Comparison of ENCODE assay signal across 28 cellular contexts in genomic region chr12:62009445-62009844, GRCh38.
"Had no signal": no experiment of that assay in that cellular context is flagged by ENCODE, and none has a peak within 500 bp of the region (broad histone marks: within the 10 kb centered on the region; RNA-seq: fewer than 3 reads in every experiment).

No MANE protein-coding gene starts in this region.

- ATAC-seq: effector memory CD8-positive, alpha-beta T cell; esophagus mucosa; foreskin keratinocyte; gastrocnemius medialis; gastroesophageal sphincter; heart left ventricle; heart right ventricle had no signal

- DNase-seq: colonic mucosa; cortex of kidney; dermis blood vessel endothelial cell; dorsolateral prefrontal cortex; effector CD4-positive, alpha-beta T cell; effector CD8-positive, alpha-beta T cell; effector memory CD4-positive, alpha-beta T cell; effector memory CD8-positive, alpha-beta T cell; endodermal cell; erythroblast; esophagus squamous epithelium; foreskin fibroblast; foreskin keratinocyte; foreskin melanocyte; gastrocnemius medialis; glutamatergic neuron; head of caudate nucleus; heart left ventricle; heart right ventricle had no signal

- FAIRE-seq: colon, endometrium, endothelial cell of umbilical vein, frontal cortex had no signal

- H3K4me1 ChIP-seq: colonic mucosa, esophagus muscularis mucosa, esophagus squamous epithelium, foreskin keratinocyte, gastrocnemius medialis, gastroesophageal sphincter, heart left ventricle had no signal

- H3K9me3 ChIP-seq: colonic mucosa, esophagus muscularis mucosa, esophagus squamous epithelium, gastrocnemius medialis, gastroesophageal sphincter, heart left ventricle, heart right ventricle had no signal

- H3K36me3 ChIP-seq: colonic mucosa, esophagus muscularis mucosa, esophagus squamous epithelium, gastrocnemius medialis, gastroesophageal sphincter, heart left ventricle, heart right ventricle had no signal

- H3K27ac ChIP-seq: colonic mucosa, coronary artery, dorsolateral prefrontal cortex, epithelial cell of prostate, esophagus muscularis mucosa, esophagus squamous epithelium, foreskin keratinocyte, gastrocnemius medialis, gastroesophageal sphincter, heart left ventricle, heart right ventricle had no signal

- H3K27me3 ChIP-seq: colonic mucosa, dorsolateral prefrontal cortex, esophagus muscularis mucosa, esophagus squamous epithelium, foreskin keratinocyte, gastrocnemius medialis, gastroesophageal sphincter, heart left ventricle, heart right ventricle had no signal

- H3K4me3 ChIP-seq: colonic mucosa, coronary artery, dorsolateral prefrontal cortex, esophagus muscularis mucosa, esophagus squamous epithelium, gastrocnemius medialis, gastroesophageal sphincter, heart left ventricle, heart right ventricle had no signal
